In genomic region chr9:33995449-33995848, GRCh38 we compare ENCODE assay signal across 19 cellular contexts. TPM values are rescaled to one million over a fixed set of nuclear protein-coding genes. Genes with fewer than 3 reads are reported as not detected.
DNase-seq lines count a peak whose midpoint lies in the region; ATAC-seq, FAIRE-seq and TF ChIP-seq lines count a peak whose summit lies in the region.
"Had no signal": no experiment of that assay in that cellular context is flagged by ENCODE, and none has a peak within 500 bp of the region (broad histone marks: within the 10 kb centered on the region; RNA-seq: fewer than 3 reads in every experiment).

No MANE protein-coding gene starts in this region.

- H3K9me3 Mint-ChIP-seq in activated CD4-positive, alpha-beta T cell treated with anti-CD3 and anti-CD28 coated beads, Interleukin-2, amount 10 ng/mL, durations not matched to agents 7 days and 5 days = no peaks in the 10 kb centered on the region
- H3K9me3 Mint-ChIP-seq: CD4-positive, alpha-beta T cell; HFFc6 had no signal

- intact Hi-C loops in kidney (cut with DNase I) = no loop called here
- intact Hi-C loops in lower leg skin (cut with DNase I; ENCODE audit: low total_unique reads) = no loop called here
- intact Hi-C loops in thyroid gland (cut with DNase I) = no loop called here

- no peak overlapping the region for H3K27ac Mint-ChIP-seq in activated CD4-positive, alpha-beta T cell treated with anti-CD3 and anti-CD28 coated beads, Interleukin-2, amount 10 ng/mL, durations not matched to agents 7 days and 5 days
- H3K27ac Mint-ChIP-seq: CD4-positive, alpha-beta T cell; HFFc6 had no signal

- H3K9me3 ChIP-seq in kidney (ENCODE audit: control insufficient read depth in 1 of 2, low read length in 2 of 2) (no peaks in the 10 kb centered on the region), thyroid gland (no peaks in the 10 kb centered on the region)
- H3K9me3 ChIP-seq: A549, Caco-2 had no signal

- POLR2A ChIA-PET in activated CD4-positive, alpha-beta T cell treated with anti-CD3 and anti-CD28 coated beads, Interleukin-2, amount 10 ng/mL, durations not matched to agents 7 days and 5 days (lab: Charles Lee) = no interaction called here

- DNase-seq in RCC 7860 (ENCODE audit: low spot score) (no peak), kidney (no peak), lower leg skin (ENCODE audit: low spot score in 2 of 2) (no peak), thyroid gland (no peak)
- no peak for DNase-seq in activated CD4-positive, alpha-beta T cell treated with anti-CD3 and anti-CD28 coated beads, Interleukin-2, amount 10 ng/mL, durations not matched to agents 7 days and 5 days
- DNase-seq: AML-193; Caco-2; CD4-positive, alpha-beta T cell; DMS79; GF-D8; GOT3; H7; HFFc6 had no signal

- no peak for TF ChIP-seq CTCF in kidney (IDR thresholded peaks at IDR 0.05; ENCODE audit: borderline replicate concordance, extremely low read depth, insufficient read depth)
- no peak for TF ChIP-seq CTCF in lower leg skin (IDR thresholded peaks at IDR 0.05)
- no peak for TF ChIP-seq CTCF in thyroid gland (IDR thresholded peaks at IDR 0.05)

- H3K4me1 Mint-ChIP-seq in activated CD4-positive, alpha-beta T cell treated with anti-CD3 and anti-CD28 coated beads, Interleukin-2, amount 10 ng/mL, durations not matched to agents 7 days and 5 days = no peaks in the 10 kb centered on the region

- no peak overlapping the region for H3K27ac ChIP-seq in kidney (ENCODE audit: low read depth in 2 of 2, low read length in 2 of 2)
- H3K27ac ChIP-seq in thyroid gland = no peak overlapping the region
- H3K27ac ChIP-seq: A549, C4-2B, HL-60 had no signal

- no peaks in the 10 kb centered on the region for H3K27me3 ChIP-seq in thyroid gland

- H3K4me1 ChIP-seq in kidney (ENCODE audit: control insufficient read depth in 1 of 2, insufficient read depth in 1 of 2, low read depth in 1 of 2, low read length in 2 of 2) (no peaks in the 10 kb centered on the region), thyroid gland (peaks cover 21 to 22% of the 10 kb centered on the region in 2 donors)
- H3K4me1 ChIP-seq: A549, Caco-2 had no signal

- ATAC-seq in GM21717 (IDR thresholded peaks at IDR 0.05; ENCODE audit: unreplicated experiment) = no peak
- ATAC-seq: A549, HCT116 had no signal

- TF ChIP-seq POLR2A in lower leg skin (IDR thresholded peaks at IDR 0.05) (no peak), thyroid gland (IDR thresholded peaks at IDR 0.05) (no peak)

- no peaks in the 10 kb centered on the region for H3K27me3 Mint-ChIP-seq in activated CD4-positive, alpha-beta T cell treated with anti-CD3 and anti-CD28 coated beads, Interleukin-2, amount 10 ng/mL, durations not matched to agents 7 days and 5 days
- H3K27me3 Mint-ChIP-seq: CD4-positive, alpha-beta T cell had no signal

- FAIRE-seq in RCC 7860 (lab: Jason Lieb, UNC) (peak; percentile 98), colon (lab: Jason Lieb, UNC) (peak; percentile 99), kidney (lab: Jason Lieb, UNC) (peak; percentile 99)
- FAIRE-seq: A549 had no signal

- H3K9ac ChIP-seq in kidney (ENCODE audit: low read length in 2 of 2) = no peak overlapping the region

- H3K4me3 Mint-ChIP-seq in activated CD4-positive, alpha-beta T cell treated with anti-CD3 and anti-CD28 coated beads, Interleukin-2, amount 10 ng/mL, durations not matched to agents 7 days and 5 days = no peak overlapping the region
- H3K4me3 Mint-ChIP-seq: CD4-positive, alpha-beta T cell; HFFc6 had no signal

- H3K36me3 Mint-ChIP-seq in activated CD4-positive, alpha-beta T cell treated with anti-CD3 and anti-CD28 coated beads, Interleukin-2, amount 10 ng/mL, durations not matched to agents 7 days and 5 days (ENCODE audit: low read depth) = peaks cover 21% of the 10 kb centered on the region

- H3K36me3 ChIP-seq in kidney (ENCODE audit: control insufficient read depth in 1 of 2, insufficient read depth in 2 of 2, low read length in 2 of 2) (peaks cover 4 to 8% of the 10 kb centered on the region in 2 donors), thyroid gland (peaks cover 0 to 5% of the 10 kb centered on the region in 2 donors)

- CTCF ChIA-PET in activated CD4-positive, alpha-beta T cell treated with anti-CD3 and anti-CD28 coated beads, Interleukin-2, amount 10 ng/mL, durations not matched to agents 7 days and 5 days (lab: Charles Lee) = no interaction called here

- H3K4me3 ChIP-seq in kidney (ENCODE audit: low read length in 2 of 2) (no peak overlapping the region), lower leg skin (ENCODE audit: low read depth, poor library complexity, severe bottlenecking) (no peak overlapping the region), thyroid gland (replicated peaks in 1 of 3) (no peak overlapping the region)
- H3K4me3 ChIP-seq: A549 had no signal

RNA-seq across cellular contexts. Expression of gene UBAP2, which starts 53.2 kb away (rescaled TPM):
- total RNA-seq in kidney (33.1 TPM), lower leg skin (10 to 100 TPM; 20.0 to 29.1 (median 28.6) TPM), thyroid gland (10 to 100 TPM; 30.3 to 48.5 (median 35.5) TPM)
- 11.0 TPM for polyA plus RNA-seq in kidney (ENCODE audit: insufficient read depth, low read depth, low replicate concordance)
- total RNA-seq in activated CD4-positive, alpha-beta T cell treated with anti-CD3 and anti-CD28 coated beads, Interleukin-2, amount 10 ng/mL, durations not matched to agents 7 days and 5 days = 10 to 100 TPM; 49.8 to 53.6 TPM
